Comparison of ENCODE assay signal across 27 cellular contexts in genomic region chr4:15100380-15100779, GRCh38.
"Had no signal": no experiment of that assay in that cellular context is flagged by ENCODE, and none has a peak within 500 bp of the region (broad histone marks: within the 10 kb centered on the region; RNA-seq: fewer than 3 reads in every experiment).

No MANE protein-coding gene starts in this region.

- H3K36me3 ChIP-seq: breast epithelium, SJCRH30 had no signal

- H3K27me3 ChIP-seq: body of pancreas, breast epithelium had no signal

- H3K9me3 ChIP-seq: body of pancreas, breast epithelium, SJCRH30 had no signal

- H3K4me1 ChIP-seq: body of pancreas, breast epithelium, SJCRH30 had no signal

- H3K27ac Mint-ChIP-seq: activated CD4-positive, alpha-beta T cell treated with anti-CD3 and anti-CD28 coated beads for 36 hours; activated CD4-positive, alpha-beta T cell treated with anti-CD3 and anti-CD28 coated beads, Interleukin-2, amount 10 ng/mL, durations not matched to agents 7 days and 5 days; activated CD8-positive, alpha-beta T cell treated with anti-CD3 and anti-CD28 coated beads, Interleukin-2, amount 10 ng/mL, durations not matched to agents 7 days and 5 days; activated naive CD4-positive, alpha-beta T cell treated with anti-CD3 and anti-CD28 coated beads, Interleukin-2, amount 50 U/mL, for 24 hours; activated naive CD8-positive, alpha-beta T cell treated with anti-CD3 and anti-CD28 coated beads, Interleukin-2, amount 10 ng/mL, durations not matched to agents 7 days and 5 days; activated T-cell treated with anti-CD3 and anti-CD28 coated beads, Interleukin-2, amount 50 U/mL, for 24 hours; activated T-helper 2 cell treated with anti-CD3 and anti-CD28 coated beads, Interferon-gamma antibody, Interleukin-2, Interleukin-4, amounts not matched to agents 10 μg/mL and 5 μg/mL and 100 μg/mL, durations not matched to agents 14 hours and 24 hours and 36 hours; WTC11 had no signal

- H3K4me1 Mint-ChIP-seq: activated CD4-positive, alpha-beta T cell treated with anti-CD3 and anti-CD28 coated beads for 36 hours; activated CD4-positive, alpha-beta T cell treated with anti-CD3 and anti-CD28 coated beads, Interleukin-2, amount 10 ng/mL, durations not matched to agents 7 days and 5 days; activated naive CD4-positive, alpha-beta T cell treated with anti-CD3 and anti-CD28 coated beads, Interleukin-2, amount 50 U/mL, for 24 hours; activated naive CD8-positive, alpha-beta T cell treated with anti-CD3 and anti-CD28 coated beads, Interleukin-2, amount 10 ng/mL, durations not matched to agents 7 days and 5 days; WTC11 had no signal

- H3K27ac ChIP-seq: body of pancreas, breast epithelium, KMS-11, SJCRH30, SK-N-MC had no signal

- ATAC-seq: activated CD4-positive, alpha-beta T cell treated with anti-CD3 and anti-CD28 coated beads for 36 hours; activated CD4-positive, CD25-positive, alpha-beta regulatory T cell treated with anti-CD3 and anti-CD28 coated beads, Interleukin-2, amount 50 U/mL, for 24 hours; activated CD8-positive, alpha-beta T cell treated with anti-CD3 and anti-CD28 coated beads, Interleukin-2, amount 10 ng/mL, durations not matched to agents 7 days and 5 days; body of pancreas; Panc1; WTC11 had no signal

- H3K9me3 Mint-ChIP-seq: activated CD4-positive, alpha-beta T cell treated with anti-CD3 and anti-CD28 coated beads, Interleukin-2, amount 10 ng/mL, durations not matched to agents 7 days and 5 days; activated naive CD4-positive, alpha-beta T cell treated with anti-CD3 and anti-CD28 coated beads, Interleukin-2, amount 50 U/mL, for 24 hours; activated T-helper 2 cell treated with anti-CD3 and anti-CD28 coated beads, Interferon-gamma antibody, Interleukin-2, Interleukin-4, amounts not matched to agents 10 μg/mL and 5 μg/mL and 100 μg/mL, durations not matched to agents 14 hours and 24 hours and 36 hours had no signal

- H3K4me3 ChIP-seq: body of pancreas, breast epithelium, SJCRH30, SK-N-MC had no signal

- H3K4me3 Mint-ChIP-seq: activated CD4-positive, alpha-beta T cell treated with anti-CD3 and anti-CD28 coated beads for 36 hours; activated CD4-positive, alpha-beta T cell treated with anti-CD3 and anti-CD28 coated beads, Interleukin-2, amount 10 ng/mL, durations not matched to agents 7 days and 5 days; activated CD8-positive, alpha-beta T cell treated with anti-CD3 and anti-CD28 coated beads, Interleukin-2, amount 10 ng/mL, durations not matched to agents 7 days and 5 days; activated naive CD4-positive, alpha-beta T cell treated with anti-CD3 and anti-CD28 coated beads, Interleukin-2, amount 50 U/mL, for 24 hours; activated naive CD8-positive, alpha-beta T cell treated with anti-CD3 and anti-CD28 coated beads, Interleukin-2, amount 10 ng/mL, durations not matched to agents 7 days and 5 days; activated T-cell treated with anti-CD3 and anti-CD28 coated beads, Interleukin-2, amount 50 U/mL, for 24 hours; WTC11 had no signal

- DNase-seq: activated CD4-positive, alpha-beta T cell treated with anti-CD3 and anti-CD28 coated beads for 36 hours; activated CD4-positive, alpha-beta T cell treated with anti-CD3 and anti-CD28 coated beads, Interleukin-2, amount 10 ng/mL, durations not matched to agents 7 days and 5 days; activated CD4-positive, alpha-beta T cell treated with anti-CD3 and anti-CD28 coated beads, Interleukin-2, amount 50 U/mL, for 48 hours; activated CD8-positive, alpha-beta T cell treated with anti-CD3 and anti-CD28 coated beads, Interleukin-2, amount 10 ng/mL, durations not matched to agents 7 days and 5 days; activated gamma-delta T cell; activated naive CD4-positive, alpha-beta T cell treated with Interleukin-2 at 50 U/mL for 16 hours; activated naive CD8-positive, alpha-beta T cell treated with anti-CD3 and anti-CD28 coated beads, Interleukin-2, amount 10 ng/mL, durations not matched to agents 7 days and 5 days; activated T-cell treated with anti-CD3 and anti-CD28 coated beads, Interleukin-2, amount 50 U/mL, for 24 hours; body of pancreas; MM.1S; MV-4-11; NCI-H1092; NCI-H1436 treated with DMSO at 0.1 percent for 48 hours; NCI-H1694 treated with DMSO at 0.1 percent for 48 hours; NCI-H2029; NCI-H345; NCI-H524 treated with DMSO at 0.1 percent for 48 hours; SHP77; SJCRH30 had no signal

- H3K27me3 Mint-ChIP-seq: activated CD4-positive, alpha-beta T cell treated with anti-CD3 and anti-CD28 coated beads, Interleukin-2, amount 10 ng/mL, durations not matched to agents 7 days and 5 days had no signal
